Comparison of ENCODE assay signal across 18 cellular contexts in genomic region chr11:19093976-19094375, GRCh38. TPM values are rescaled to one million over a fixed set of nuclear protein-coding genes. Genes with fewer than 3 reads are reported as not detected.
A peak's percentile ranks its signal among the peaks of the same experiment; 100 is the strongest.
DNase-seq lines count a peak whose midpoint lies in the region; ATAC-seq and TF ChIP-seq lines count a peak whose summit lies in the region.
"Had no signal": no experiment of that assay in that cellular context is flagged by ENCODE, and none has a peak within 500 bp of the region (broad histone marks: within the 10 kb centered on the region; RNA-seq: fewer than 3 reads in every experiment).

No MANE protein-coding gene starts in this region.

- no peaks in the 10 kb centered on the region for H3K9me3 ChIP-seq in mucosa of descending colon
- H3K9me3 ChIP-seq: gastrocnemius medialis, neutrophil, thyroid gland had no signal

- peaks cover 7% of the 10 kb centered on the region for H3K4me1 Mint-ChIP-seq in chondrocyte (ENCODE audit: low read depth)
- no peaks in the 10 kb centered on the region for H3K4me1 Mint-ChIP-seq in activated naive CD4-positive, alpha-beta T cell treated with anti-CD3 and anti-CD28 coated beads, Interleukin-2, amount 10 ng/mL, durations not matched to agents 7 days and 5 days
- H3K4me1 Mint-ChIP-seq: activated B cell treated with CpG ODN at 0.5 μM for 24 hours, brain had no signal

- TF ChIP-seq CTCF in chondrocyte (IDR thresholded peaks at IDR 0.05) (no peak), mucosa of descending colon (IDR thresholded peaks at IDR 0.05) (no peak)

- H3K4me3 ChIP-seq in mucosa of descending colon, result no peak overlapping the region
- H3K4me3 ChIP-seq: gastrocnemius medialis, thyroid gland had no signal

- peak; percentile 73 for DNase-seq in EH (ENCODE audit: low read depth)
- peak; percentile 91 for DNase-seq in M059J (ENCODE audit: low read depth)
- DNase-seq in chondrocyte (ENCODE audit: low spot score), result no peak
- no peak for DNase-seq in mucosa of descending colon
- no peak for DNase-seq in activated naive CD4-positive, alpha-beta T cell treated with anti-CD3 and anti-CD28 coated beads, Interleukin-2, amount 10 ng/mL, durations not matched to agents 7 days and 5 days
- no peak for DNase-seq in DMS153 (lab: John Stamatoyannopoulos, UW)
- no peak for DNase-seq in ecto neural progenitor cell (ENCODE audit: low spot score)
- DNase-seq: activated B cell treated with CpG ODN at 0.5 μM for 24 hours; activated effector memory CD4-positive, alpha-beta T cell treated with anti-CD3 and anti-CD28 coated beads, Interleukin-2, amount 50 U/mL, for 16 hours; gastrocnemius medialis; NCI-H146; NCI-H526; stimulated activated CD4-positive, alpha-beta T cell treated with anti-CD3 and anti-CD28 coated beads, Interleukin-4, amount 100 ng/mL, for 4 hours had no signal

- H3K4me1 ChIP-seq in mucosa of descending colon (ENCODE audit: low read depth), result peaks cover 8% of the 10 kb centered on the region
- H3K4me1 ChIP-seq: gastrocnemius medialis, thyroid gland had no signal

- ATAC-seq in mucosa of descending colon, result peak; percentile 75
- ATAC-seq in HG03460 (IDR thresholded peaks at IDR 0.05; ENCODE audit: unreplicated experiment), result no peak
- ATAC-seq: gastrocnemius medialis, sciatic nerve had no signal

- CTCF ChIA-PET in activated naive CD4-positive, alpha-beta T cell treated with anti-CD3 and anti-CD28 coated beads, Interleukin-2, amount 10 ng/mL, durations not matched to agents 7 days and 5 days (lab: Charles Lee), result no interaction called here

- H3K27ac Mint-ChIP-seq in chondrocyte (ENCODE audit: unreplicated experiment), result peak overlapping the region; percentile 24
- H3K27ac Mint-ChIP-seq in activated naive CD4-positive, alpha-beta T cell treated with anti-CD3 and anti-CD28 coated beads, Interleukin-2, amount 10 ng/mL, durations not matched to agents 7 days and 5 days, result no peak overlapping the region
- H3K27ac Mint-ChIP-seq: activated B cell treated with CpG ODN at 0.5 μM for 24 hours, brain had no signal

- intact Hi-C loops in mucosa of descending colon (cut with DNase I, micrococcal nuclease), result no loop called here

- H3K36me3 Mint-ChIP-seq in chondrocyte (ENCODE audit: low read depth), result no peaks in the 10 kb centered on the region
- no peaks in the 10 kb centered on the region for H3K36me3 Mint-ChIP-seq in activated naive CD4-positive, alpha-beta T cell treated with anti-CD3 and anti-CD28 coated beads, Interleukin-2, amount 10 ng/mL, durations not matched to agents 7 days and 5 days
- H3K36me3 Mint-ChIP-seq: brain had no signal

- no peaks in the 10 kb centered on the region for H3K9me3 Mint-ChIP-seq in chondrocyte (ENCODE audit: low read depth)
- no peaks in the 10 kb centered on the region for H3K9me3 Mint-ChIP-seq in activated naive CD4-positive, alpha-beta T cell treated with anti-CD3 and anti-CD28 coated beads, Interleukin-2, amount 10 ng/mL, durations not matched to agents 7 days and 5 days
- H3K9me3 Mint-ChIP-seq: activated B cell treated with CpG ODN at 0.5 μM for 24 hours had no signal

- H3K27me3 Mint-ChIP-seq in chondrocyte (ENCODE audit: low read depth), result peaks cover 34% of the 10 kb centered on the region
- H3K27me3 Mint-ChIP-seq in activated naive CD4-positive, alpha-beta T cell treated with anti-CD3 and anti-CD28 coated beads, Interleukin-2, amount 10 ng/mL, durations not matched to agents 7 days and 5 days, result peaks cover 32% of the 10 kb centered on the region

- H3K4me3 Mint-ChIP-seq in chondrocyte (ENCODE audit: unreplicated experiment), result no peak overlapping the region
- no peak overlapping the region for H3K4me3 Mint-ChIP-seq in activated naive CD4-positive, alpha-beta T cell treated with anti-CD3 and anti-CD28 coated beads, Interleukin-2, amount 10 ng/mL, durations not matched to agents 7 days and 5 days
- H3K4me3 Mint-ChIP-seq: activated B cell treated with CpG ODN at 0.5 μM for 24 hours, brain had no signal

- H3K36me3 ChIP-seq in mucosa of descending colon (ENCODE audit: low read depth), result no peaks in the 10 kb centered on the region
- H3K36me3 ChIP-seq: gastrocnemius medialis, neutrophil, thyroid gland had no signal

RNA-seq across cellular contexts. Expression of gene ZDHHC13, which starts 23.0 kb away (rescaled TPM):
- total RNA-seq in M059J (2014; rRNA removed; shearing (Covaris generic)), result 41.1 and 55.5 TPM in 2 replicates
- total RNA-seq in chondrocyte (8.1 to 10.3 TPM (median 9.9 TPM) in 3 replicates), mucosa of descending colon (10 to 100 TPM; 19.7 to 33.4 (median 27.2) TPM)

RNA-seq across cellular contexts. Expression of gene MRGPRX2, which starts 33.5 kb away (rescaled TPM):
- total RNA-seq in M059J (2014; rRNA removed; shearing (Covaris generic)), result not detected in 2 replicates
- total RNA-seq in chondrocyte, result not detected in 3 replicates
- under 1 TPM in 2 of 3 donors, not detected in 1; 0.24 to 0.98 TPM for total RNA-seq in mucosa of descending colon
- total RNA-seq: activated B cell treated with CpG ODN at 0.5 μM for 24 hours, gastrocnemius medialis, thyroid gland had no signal

Comparison
In these comparisons a context has a peak if more than half of its experiments do, and no peak if none do; other contexts are left out.
1. DNase-seq: peak in EH (single experiment) and M059J (single experiment); none in chondrocyte (single experiment), mucosa of descending colon (0 of 3), activated naive CD4-positive, alpha-beta T cell treated with anti-CD3 and anti-CD28 coated beads, Interleukin-2, amount 10 ng/mL, durations not matched to agents 7 days and 5 days (single experiment), DMS153 (single experiment) and ecto neural progenitor cell (single experiment).